Comparison of ENCODE assay signal across 14 cellular contexts in the genomic region with DNA sequence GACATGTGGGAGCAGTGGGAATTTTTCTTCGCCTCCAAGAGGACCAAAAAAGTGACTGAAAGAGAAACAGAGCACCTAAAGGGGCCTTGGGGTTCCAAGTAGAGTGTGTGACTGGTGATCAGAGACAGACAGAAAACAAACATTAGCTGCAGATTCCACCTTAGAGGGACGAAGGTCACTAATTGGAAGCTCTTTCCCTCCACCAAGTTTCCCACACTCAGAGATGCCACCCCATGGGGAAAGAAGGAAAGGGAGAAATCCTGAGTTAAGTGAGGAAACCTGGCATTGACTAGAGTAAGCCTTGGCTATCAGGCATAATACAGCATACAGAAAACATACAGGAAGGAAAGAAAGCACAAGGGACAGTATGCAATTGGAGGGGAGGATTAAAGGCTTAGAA.
DNase-seq lines count a peak whose midpoint lies in the region; ATAC-seq, FAIRE-seq and TF ChIP-seq lines count a peak whose summit lies in the region.
"Had no signal": no experiment of that assay in that cellular context is flagged by ENCODE, and none has a peak within 500 bp of the region (broad histone marks: within the 10 kb centered on the region; RNA-seq: fewer than 3 reads in every experiment).

No MANE protein-coding gene starts in this region.

- H3K9me3 Mint-ChIP-seq in nephron, result no peaks in the 10 kb centered on the region
- 0 out of 2 replicates have a peak, but pooled peaks cover 6% of the 10 kb centered on the region for H3K9me3 Mint-ChIP-seq in WTC11
- H3K9me3 Mint-ChIP-seq in CD8-positive, alpha-beta memory T cell, result peaks cover 0 to 2% (median 0%) of the 10 kb centered on the region in 5 donors

- H3K4me3 Mint-ChIP-seq in nephron, result peak overlapping the region; percentile 21 to 40 (median 30)
- no peak overlapping the region for H3K4me3 Mint-ChIP-seq in WTC11
- peak overlapping the region in 1 of 7 donors; percentile 14 for H3K4me3 Mint-ChIP-seq in CD8-positive, alpha-beta memory T cell

- H3K4me1 Mint-ChIP-seq in nephron (peaks cover 4% of the 10 kb centered on the region), WTC11 (peaks cover 14% of the 10 kb centered on the region)
- H3K4me1 Mint-ChIP-seq in CD8-positive, alpha-beta memory T cell, result peaks cover 13 to 17% (median 14%) of the 10 kb centered on the region in 3 donors

- peak overlapping the region; percentile 62 for H2AFZ ChIP-seq in HepG2 (ENCODE audit: low read length)

- H3K27ac ChIP-seq in HepG2 (ENCODE audit: extremely low read length, insufficient read depth, low read length), result no peak overlapping the region
- no peak overlapping the region for H3K27ac ChIP-seq in right lobe of liver
- H3K27ac ChIP-seq in WERI-Rb-1, result peak overlapping the region; percentile 33
- no peak overlapping the region for H3K27ac ChIP-seq in CD8-positive, alpha-beta memory T cell (ENCODE audit: low read depth, low read length)
- H3K27ac ChIP-seq: C4-2B had no signal

- no TSS peak for BruUV-seq in HepG2 (replicated peaks; lab: Mats Ljungman, UMichigan)

- WGBS in HepG2 (ENCODE audit: low lambda C conversion rate), result 3% methylated on average over 2 of the region's 2 CpGs
- 50% methylated on average over 2 of the region's 2 CpGs for WGBS in right lobe of liver (ENCODE audit: insufficient coverage, low coverage, low lambda C conversion rate, missing lambda C conversion rate)

- H4K20me1 ChIP-seq in HepG2 (ENCODE audit: insufficient read depth, low read length), result no peaks in the 10 kb centered on the region

- no peaks in the 10 kb centered on the region for H3K79me2 ChIP-seq in HepG2 (ENCODE audit: insufficient read depth, low read length)

- H3K9ac ChIP-seq in HepG2 (ENCODE audit: insufficient read depth, low read depth, low read length), result no peak overlapping the region

- H3K27ac Mint-ChIP-seq in nephron (no peak overlapping the region), WTC11 (no peak overlapping the region)
- H3K27ac Mint-ChIP-seq in CD8-positive, alpha-beta memory T cell, result peak overlapping the region in 1 of 8 donors; percentile 8

- POLR2A ChIA-PET in HepG2 (lab: Yijun Ruan, JAX) (interaction anchor here (0.6 kb wide), 1 partner anchor 91 kb away, joined by 7 read pairs; no protein-coding TSS in a partner anchor), WTC11 (lab: Charles Lee) (no interaction called here)
- POLR2A ChIA-PET in CD8-positive, alpha-beta memory T cell (lab: Charles Lee), result no interaction called here

- H3K4me1 ChIP-seq in HepG2 (ENCODE audit: insufficient read depth, low read length) (peaks cover 33% of the 10 kb centered on the region), right lobe of liver (no peaks in the 10 kb centered on the region)
- H3K4me1 ChIP-seq in CD8-positive, alpha-beta memory T cell (ENCODE audit: insufficient read depth, low read length), result peaks cover 5% of the 10 kb centered on the region

- H3K4me2 ChIP-seq in HepG2 (ENCODE audit: low read depth, low read length), result peak overlapping the region; percentile 56

- TF ChIP-seq POLR2A in HepG2 (IDR thresholded peaks at IDR 0.05; ENCODE audit: insufficient read depth in 1 of 2, low read depth in 2 of 2, low read length in 2 of 2) (no peak), right lobe of liver (IDR thresholded peaks at IDR 0.05) (no peak)

- peak; percentile 25 for DNase-seq in HepG2 (ENCODE audit: low spot score)
- no peak for DNase-seq in right lobe of liver
- DNase-seq in WERI-Rb-1, result no peak
- DNase-seq in WTC11 (ENCODE audit: low spot score), result no peak
- no peak for DNase-seq in CD8-positive, alpha-beta memory T cell
- DNase-seq in stimulated activated CD4-positive, alpha-beta T cell treated with anti-CD3 and anti-CD28 coated beads, Interleukin-4, amount 100 ng/mL, for 4 hours, result no peak
- DNase-seq: HCEC 1CT, NCI-H1417 treated with DMSO at 0.1 percent for 48 hours, NCI-H1930, NCI-H2171, NCI-H446 had no signal

- no peaks in the 10 kb centered on the region for H3K27me3 ChIP-seq in HepG2 (ENCODE audit: control insufficient read depth in 1 of 2, insufficient read depth in 2 of 2, low read length in 2 of 2)
- H3K27me3 ChIP-seq in right lobe of liver, result no peaks in the 10 kb centered on the region
- H3K27me3 ChIP-seq in WERI-Rb-1 (ENCODE audit: insufficient read depth, low read depth, severe bottlenecking), result no peaks in the 10 kb centered on the region
- no peaks in the 10 kb centered on the region for H3K27me3 ChIP-seq in CD8-positive, alpha-beta memory T cell (ENCODE audit: insufficient read depth, low read length, poor library complexity, severe bottlenecking)

- TF ChIP-seq CTCF in HepG2 (CRISPR knock-in tag; IDR thresholded peaks at IDR 0.05) (peak; percentile 38), right lobe of liver (IDR thresholded peaks at IDR 0.05) (no peak), WERI-Rb-1 (IDR thresholded peaks at IDR 0.05; ENCODE audit: low read depth, low read length) (no peak), nephron (IDR thresholded peaks at IDR 0.05; ENCODE audit: unreplicated experiment in 3 of 3) (no peak), WTC11 (IDR thresholded peaks at IDR 0.05) (no peak)

- H3K9me3 ChIP-seq in HepG2 (ENCODE audit: low read length) (no peaks in the 10 kb centered on the region), right lobe of liver (no peaks in the 10 kb centered on the region), WERI-Rb-1 (ENCODE audit: severe bottlenecking) (no peaks in the 10 kb centered on the region)
- H3K9me3 ChIP-seq in CD8-positive, alpha-beta memory T cell (ENCODE audit: low read length), result no peaks in the 10 kb centered on the region

- FAIRE-seq in HepG2 (lab: Jason Lieb, UNC), result peak; percentile 61
- FAIRE-seq: GM19239 had no signal

- H3K27me3 Mint-ChIP-seq in nephron (ENCODE audit: low read depth) (peaks cover 21% of the 10 kb centered on the region), WTC11 (ENCODE audit: low read depth) (peaks cover 28% of the 10 kb centered on the region)
- peaks cover 0 to 2% of the 10 kb centered on the region in 2 donors for H3K27me3 Mint-ChIP-seq in CD8-positive, alpha-beta memory T cell

- H3K36me3 Mint-ChIP-seq in nephron (ENCODE audit: low read depth) (no peaks in the 10 kb centered on the region), WTC11 (no peaks in the 10 kb centered on the region)
- H3K36me3 Mint-ChIP-seq in CD8-positive, alpha-beta memory T cell, result no peaks in the 10 kb centered on the region

- in situ Hi-C loops in HepG2 (cut with HindIII; ENCODE audit: extremely low pct_ligation_motif_present, low pct_unique_long_range_greater_than_20kb), result no loop called here

- no peaks in the 10 kb centered on the region for H3K36me3 ChIP-seq in HepG2 (replicated peaks in 1 of 2; ENCODE audit: control insufficient read depth in 1 of 2, insufficient read depth in 2 of 2, low read length in 2 of 2)
- no peaks in the 10 kb centered on the region for H3K36me3 ChIP-seq in right lobe of liver
- H3K36me3 ChIP-seq in WERI-Rb-1, result no peaks in the 10 kb centered on the region
- no peaks in the 10 kb centered on the region for H3K36me3 ChIP-seq in CD8-positive, alpha-beta memory T cell (ENCODE audit: insufficient read depth, low read length)

- no peak for TF ChIP-seq EP300 in HepG2 (IDR thresholded peaks at IDR 0.05; ENCODE audit: low read depth in 2 of 2, low read length in 2 of 2)
- no peak for TF ChIP-seq EP300 in HepG2 (CRISPR knock-in tag; IDR thresholded peaks at IDR 0.05; ENCODE audit: borderline replicate concordance)

- H3K4me3 ChIP-seq in HepG2 (replicated peaks in 1 of 3; ENCODE audit: insufficient read depth in 1 of 3, low read depth in 2 of 3, low read length in 3 of 3) (peak overlapping the region in 1 of 3 experiments; percentile 7; a peak in 2 of 6 replicates), right lobe of liver (no peak overlapping the region), WERI-Rb-1 (ENCODE audit: low read depth, low read length) (no peak overlapping the region)
- no peak overlapping the region for H3K4me3 ChIP-seq in CD8-positive, alpha-beta memory T cell (ENCODE audit: low read length)

- ATAC-seq in HepG2 (no peak; the same call in 2 of the 3 replicates), right lobe of liver (no peak), WTC11 (no peak)

- CTCF ChIA-PET in HepG2 (lab: Yijun Ruan, JAX; ENCODE audit: low intra/inter-chr PET ratio, low total read pairs) (no interaction called here), WTC11 (lab: Charles Lee) (interaction anchor here (2.5 kb wide), 1 partner anchor 15 kb away, joined by 25 read pairs; no protein-coding TSS in a partner anchor)
- CTCF ChIA-PET in CD8-positive, alpha-beta memory T cell (lab: Charles Lee), result interaction anchor here (1.0 to 2.5 kb wide), 2 partner anchors 12 to 146 kb away, joined by 3 to 15 read pairs; a partner anchor contains a TSS

- no peak for TF ChIP-seq RAD21 in HepG2 (CRISPR knock-in tag; IDR thresholded peaks at IDR 0.05)

- intact Hi-C loops in HepG2 (cut with micrococcal nuclease; ENCODE audit: unreplicated experiment) (loop anchor here (10.0 kb wide), 1 partner anchor 152 kb away; a partner anchor contains a TSS), right lobe of liver (cut with DNase I) (no loop called here)

TF ChIP-seq in HepG2, 621 proteins besides CTCF, POLR2A, EP300 and RAD21 (continues in another document):
- TF ChIP-seq STAG1 (CRISPR knock-in tag; IDR thresholded peaks at IDR 0.05), result peak; percentile 23; the same call in 1 of the 2 replicates

TF ChIP-seq in WTC11, 78 proteins besides CTCF, POLR2A, EP300 and RAD21 (continues in another document):
- TF ChIP-seq, protein P1, sequence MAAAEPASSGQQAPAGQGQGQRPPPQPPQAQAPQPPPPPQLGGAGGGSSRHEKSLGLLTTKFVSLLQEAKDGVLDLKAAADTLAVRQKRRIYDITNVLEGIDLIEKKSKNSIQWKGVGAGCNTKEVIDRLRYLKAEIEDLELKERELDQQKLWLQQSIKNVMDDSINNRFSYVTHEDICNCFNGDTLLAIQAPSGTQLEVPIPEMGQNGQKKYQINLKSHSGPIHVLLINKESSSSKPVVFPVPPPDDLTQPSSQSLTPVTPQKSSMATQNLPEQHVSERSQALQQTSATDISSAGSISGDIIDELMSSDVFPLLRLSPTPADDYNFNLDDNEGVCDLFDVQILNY (CRISPR knock-in tag; IDR thresholded peaks at IDR 0.05), result no peak
- TF ChIP-seq ZNF423 (CRISPR knock-in tag; IDR thresholded peaks at IDR 0.05), result no peak
- TF ChIP-seq, protein P2, sequence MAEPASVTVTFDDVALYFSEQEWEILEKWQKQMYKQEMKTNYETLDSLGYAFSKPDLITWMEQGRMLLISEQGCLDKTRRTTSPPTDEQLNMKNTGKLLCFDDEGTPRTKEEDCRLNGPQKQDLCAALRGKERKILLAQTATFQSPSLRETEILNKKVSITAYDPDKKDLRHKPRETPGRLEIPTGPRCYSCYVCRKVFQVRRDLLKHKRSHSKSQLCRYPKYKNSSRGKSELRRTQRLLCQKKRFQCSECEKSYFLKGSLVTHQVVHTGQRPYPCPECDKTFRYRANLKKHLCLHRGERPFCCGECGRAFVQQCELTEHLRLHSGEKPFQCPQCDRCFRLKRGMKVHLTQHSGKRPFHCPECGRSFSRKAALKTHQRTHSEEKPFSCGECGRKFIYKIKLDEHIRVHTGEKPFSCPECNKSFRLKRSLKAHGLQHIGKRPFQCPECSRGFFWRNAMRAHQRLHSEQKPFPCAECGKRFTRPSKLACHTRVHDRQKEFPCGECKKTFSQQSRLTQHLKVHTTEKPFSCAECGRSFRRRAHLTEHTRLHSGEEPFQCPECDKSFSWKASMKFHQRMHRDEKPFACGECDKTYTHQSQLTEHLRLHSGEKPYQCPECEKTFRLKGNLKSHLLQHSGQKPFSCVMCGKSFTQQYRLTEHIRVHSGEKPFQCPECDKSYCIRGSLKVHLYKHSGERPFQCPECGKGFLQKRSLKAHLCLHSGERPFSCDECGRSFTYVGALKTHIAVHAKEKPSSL (CRISPR knock-in tag; conservative IDR thresholded peaks at IDR 0.05), result no peak
